In the genomic region with DNA sequence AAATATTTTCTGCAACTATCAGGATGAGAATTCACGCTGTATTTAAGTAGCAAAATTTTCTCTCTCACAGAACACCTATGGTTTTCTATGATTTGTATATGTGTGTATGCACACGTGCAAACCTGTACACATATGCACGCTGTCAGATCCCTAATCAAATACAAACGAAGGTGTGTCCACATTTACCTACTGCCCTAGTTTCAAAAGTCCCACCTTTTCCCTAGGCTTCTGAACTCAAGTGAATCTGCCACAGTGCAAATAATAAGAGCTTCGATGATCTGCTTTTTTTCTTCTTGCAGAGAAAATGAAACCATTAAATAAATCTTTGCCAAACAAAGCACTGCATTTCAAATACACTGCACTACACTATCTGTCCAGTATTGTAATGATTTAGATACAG, we compare ENCODE assay signal across 1 cellular context.
TF ChIP-seq lines count a peak whose summit lies in the region.

No MANE protein-coding gene starts in this region.

TF ChIP-seq in HepG2, 621 proteins besides CTCF, POLR2A, EP300 and RAD21:
- TF ChIP-seq POLR2AphosphoS2 (IDR thresholded peaks at IDR 0.05; ENCODE audit: low read depth, low read length) (0 out of 2 replicates have a peak, but pooled peaks have one; percentile 49), ZBTB38 (CRISPR knock-in tag; IDR thresholded peaks at IDR 0.05) (no peak)
